In the genomic region with DNA sequence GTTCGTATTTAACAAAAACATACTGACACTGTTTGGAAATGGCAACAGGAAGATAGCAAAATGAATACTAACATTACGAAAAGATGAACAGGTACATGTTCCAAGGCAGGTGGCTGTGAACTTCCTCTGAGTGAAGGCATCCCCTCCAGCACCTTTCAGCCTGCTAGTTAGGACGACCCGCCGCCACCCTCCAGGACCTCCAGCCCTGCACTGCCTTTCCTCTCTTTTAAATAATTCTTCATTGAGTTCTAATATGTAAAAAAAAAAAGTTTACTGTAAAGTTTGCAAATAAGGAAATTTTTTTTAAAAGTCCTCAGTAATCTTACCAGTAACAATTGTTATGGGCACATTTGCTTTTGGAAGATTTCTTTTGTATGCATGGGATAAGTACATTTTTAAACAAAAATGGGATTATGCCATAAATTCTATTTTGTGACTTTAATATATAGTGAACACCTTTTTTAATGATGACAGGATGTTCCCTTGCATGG, we compare ENCODE assay signal across 8 cellular contexts. TPM values are rescaled to one million over a fixed set of nuclear protein-coding genes. Genes with fewer than 3 reads are reported as not detected.
DNase-seq lines count a peak whose midpoint lies in the region; ATAC-seq and TF ChIP-seq lines count a peak whose summit lies in the region.

No MANE protein-coding gene starts in this region.

- peak overlapping the region; percentile 98 for H3K4me3 Mint-ChIP-seq in MCF 10A (ENCODE audit: unreplicated experiment)
- H3K4me3 Mint-ChIP-seq in mesothelial cell of epicardium: no peak overlapping the region

- peaks cover 44% of the 10 kb centered on the region for H3K4me1 Mint-ChIP-seq in MCF 10A (ENCODE audit: insufficient read depth, unreplicated experiment)
- H3K4me1 Mint-ChIP-seq in mesothelial cell of epicardium: peaks cover 71% of the 10 kb centered on the region

- H3K27me3 Mint-ChIP-seq in MCF 10A (ENCODE audit: insufficient read depth, unreplicated experiment) (no peaks in the 10 kb centered on the region), mesothelial cell of epicardium (ENCODE audit: low read depth) (no peaks in the 10 kb centered on the region)

- intact Hi-C loops in MCF 10A (cut with micrococcal nuclease): no loop called here

- no TSS peak for BruUV-seq in MCF 10A (replicated peaks; lab: Mats Ljungman, UMichigan)

- H3K9me3 Mint-ChIP-seq in MCF 10A (ENCODE audit: unreplicated experiment) (no peaks in the 10 kb centered on the region), mesothelial cell of epicardium (no peaks in the 10 kb centered on the region)

- H3K36me3 Mint-ChIP-seq in MCF 10A (ENCODE audit: insufficient read depth, unreplicated experiment) (peaks cover 100% of the 10 kb centered on the region), mesothelial cell of epicardium (peaks cover 12% of the 10 kb centered on the region)

- H3K27ac Mint-ChIP-seq in MCF 10A (ENCODE audit: low read depth, unreplicated experiment) (peak overlapping the region; percentile 99), mesothelial cell of epicardium (peak overlapping the region; percentile 100)

- no peak for ATAC-seq in GM18519 (IDR thresholded peaks at IDR 0.05; ENCODE audit: low FRiP score, unreplicated experiment)

- POLR2A ChIA-PET in MCF 10A (lab: Yijun Ruan, JAX): interaction anchor here (1.0 to 21.4 kb wide), 9 partner anchors 7 to 187 kb away, joined by 3 to 2994 read pairs (median 17); partner anchors contain the start of genes MALAT1, NEAT1, PCNX3 and SLC25A45

- CTCF ChIA-PET in MCF 10A (lab: Yijun Ruan, JAX): interaction anchor here (0.6 kb wide), 1 partner anchor 457 kb away, joined by 4 read pairs; no protein-coding TSS in a partner anchor

- peak; percentile 43 for DNase-seq in stimulated activated CD4-positive, alpha-beta T cell treated with anti-CD3 and anti-CD28 coated beads, Interleukin-15, amount 100 ng/mL, for 24 hours
- DNase-seq in stimulated activated CD4-positive, alpha-beta T cell treated with anti-CD3 and anti-CD28 coated beads, Interleukin-2, amount 100 ng/mL, for 48 hours: no peak
- no peak for DNase-seq in MCF 10A (ENCODE audit: unreplicated experiment)
- no peak for DNase-seq in mesothelial cell of epicardium (ENCODE audit: low spot score in 2 of 2, unreplicated experiment in 2 of 2)
- no peak for DNase-seq in mucosa of gallbladder (ENCODE audit: low spot score)
- no peak for DNase-seq in AG08395 (ENCODE audit: low spot score)
- DNase-seq in NCI-H69 (lab: John Stamatoyannopoulos, UW): no peak

- TF ChIP-seq CTCF in MCF 10A (IDR thresholded peaks at IDR 0.05; ENCODE audit: unreplicated experiment) (no peak), mesothelial cell of epicardium (IDR thresholded peaks at IDR 0.05; ENCODE audit: unreplicated experiment) (no peak)

RNA-seq across cellular contexts. Expression of gene NEAT1, which starts 6.0 kb away (rescaled TPM):
- 1,026 and 1,292 TPM in 2 replicates for total RNA-seq in MCF 10A (2022)
- 236 to 269 TPM (median 246 TPM) in 3 replicates for total RNA-seq in mesothelial cell of epicardium
- 1,012 TPM for total RNA-seq in mucosa of gallbladder

RNA-seq across cellular contexts. Expression of gene FRMD8, which starts 42.2 kb away (rescaled TPM):
- total RNA-seq in MCF 10A (2022) (18.9 and 21.7 TPM in 2 replicates), mesothelial cell of epicardium (23.5 to 26.4 TPM (median 25.0 TPM) in 3 replicates), mucosa of gallbladder (40.8 TPM)

RNA-seq across cellular contexts. Expression of gene SLC25A45, which starts 46.2 kb away (rescaled TPM):
- total RNA-seq in MCF 10A (2022) (3.9 and 4.9 TPM in 2 replicates), mesothelial cell of epicardium (3.9 to 4.7 TPM (median 4.7 TPM) in 3 replicates), mucosa of gallbladder (7.1 TPM)
